In the genomic region with DNA sequence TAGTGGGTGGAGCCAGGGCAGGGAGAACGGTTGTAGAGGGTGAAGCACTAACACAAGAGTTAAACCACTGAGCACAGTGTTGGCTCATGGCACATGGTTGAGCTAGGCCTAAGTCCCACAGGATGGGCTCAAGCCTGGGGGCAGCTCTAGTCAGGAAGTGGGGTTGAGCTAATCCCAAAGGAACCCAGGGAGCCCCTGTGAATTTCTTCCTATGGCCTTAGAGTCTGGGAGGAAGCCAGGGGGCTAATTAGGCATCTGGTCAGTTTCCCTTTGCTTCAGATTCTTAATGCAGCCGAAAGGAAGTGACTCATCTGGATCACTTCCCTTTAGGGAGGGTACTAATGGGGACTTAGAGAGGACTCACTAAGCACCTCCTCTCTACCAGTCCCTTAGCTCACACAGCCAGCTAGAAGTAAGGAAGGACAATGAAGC, we compare ENCODE assay signal across 9 cellular contexts. TPM values are rescaled to one million over a fixed set of nuclear protein-coding genes. Genes with fewer than 3 reads are reported as not detected.
DNase-seq lines count a peak whose midpoint lies in the region; ATAC-seq lines count a peak whose summit lies in the region.
"Had no signal": no experiment of that assay in that cellular context is flagged by ENCODE, and none has a peak within 500 bp of the region (broad histone marks: within the 10 kb centered on the region; RNA-seq: fewer than 3 reads in every experiment).

No MANE protein-coding gene starts in this region.

- H3K9me3 ChIP-seq in skeletal muscle tissue (ENCODE audit: control insufficient read depth in 3 of 3, low read length in 3 of 3) = no peaks in the 10 kb centered on the region

- peak overlapping the region in 1 of 3 donors; percentile 33 for H3K4me3 ChIP-seq in skeletal muscle tissue (ENCODE audit: low read length in 3 of 3)

- H3K4me1 ChIP-seq in skeletal muscle tissue (ENCODE audit: control insufficient read depth in 3 of 3, insufficient read depth in 3 of 3, low read length in 3 of 3) = peaks cover 9 to 14% (median 11%) of the 10 kb centered on the region in 3 donors

- peak overlapping the region; percentile 41 for H3K27ac ChIP-seq in skeletal muscle tissue (ENCODE audit: low read depth, low read length)

- no peaks in the 10 kb centered on the region for H3K36me3 ChIP-seq in skeletal muscle tissue (ENCODE audit: control insufficient read depth in 3 of 3, insufficient read depth in 3 of 3, low read length in 3 of 3)

- peak; percentile 95 for ATAC-seq in GM19395 (IDR thresholded peaks at IDR 0.05; ENCODE audit: unreplicated experiment)
- peak; percentile 93 for ATAC-seq in HG03342 (IDR thresholded peaks at IDR 0.05; ENCODE audit: unreplicated experiment)

- DNase-seq in DMS 273 treated with DMSO at 0.1 percent for 48 hours (lab: John Stamatoyannopoulos, UW) (peak; percentile 27), SKM-1 (lab: John Stamatoyannopoulos, UW; ENCODE audit: unreplicated experiment) (peak; percentile 98), germinal center (ENCODE audit: low spot score) (peak; percentile 66), GOT3 (lab: John Stamatoyannopoulos, UW) (no peak), ecto neural progenitor cell (ENCODE audit: low spot score) (no peak)

- H3K27me3 ChIP-seq in skeletal muscle tissue (ENCODE audit: control insufficient read depth in 3 of 3, insufficient read depth in 3 of 3, low read length in 3 of 3) = no peaks in the 10 kb centered on the region

- H3K9ac ChIP-seq in skeletal muscle tissue (ENCODE audit: low read depth in 1 of 3, low read length in 3 of 3) = no peak overlapping the region

RNA-seq across cellular contexts. Expression of a gene that starts 10.1 kb away (rescaled TPM):
- not detected for total RNA-seq in skeletal muscle tissue

RNA-seq across cellular contexts. Expression of a gene that starts 27.4 kb away (rescaled TPM):
- not detected for total RNA-seq in skeletal muscle tissue
- total RNA-seq: T-helper 2 cell treated with Interferon-gamma antibody and Interleukin-4, amounts not matched to agents 100 ng/mL and 5 ng/mL, for 36 hours had no signal

RNA-seq across cellular contexts. Expression of a gene that starts 35.5 kb away (rescaled TPM):
- total RNA-seq in skeletal muscle tissue = 85.1 TPM

RNA-seq across cellular contexts. Expression of a gene that starts 55.6 kb away (rescaled TPM):
- total RNA-seq in skeletal muscle tissue = under 0.01 TPM

Comparison
In these comparisons a context has a peak if more than half of its experiments do, and no peak if none do; other contexts are left out.
1. DNase-seq: peak in DMS 273 treated with DMSO at 0.1 percent for 48 hours (single experiment), SKM-1 (single experiment) and germinal center (single experiment); none in GOT3 (single experiment) and ecto neural progenitor cell (single experiment).